ENCODE assay signal across 8 cellular contexts in genomic region chr16:57601801-57602478, GRCh38. TPM values are rescaled to one million over a fixed set of nuclear protein-coding genes. Genes with fewer than 3 reads are reported as not detected.
DNase-seq lines count a peak whose midpoint lies in the region; ATAC-seq lines count a peak whose summit lies in the region.

No MANE protein-coding gene starts in this region.

- peak; percentile 72 for ATAC-seq in HG02981 (IDR thresholded peaks at IDR 0.05; ENCODE audit: unreplicated experiment)

- H3K27me3 ChIP-seq in endocrine pancreas (ENCODE audit: control insufficient read depth, insufficient read depth, low read length), result no peaks in the 10 kb centered on the region

- H3K4me1 Mint-ChIP-seq in activated CD4-positive, alpha-beta T cell treated with anti-CD3 and anti-CD28 coated beads, Interleukin-2, amount 10 ng/mL, durations not matched to agents 24 days and 14 days, result peaks cover 37% of the 10 kb centered on the region

- H3K27me3 Mint-ChIP-seq in activated CD4-positive, alpha-beta T cell treated with anti-CD3 and anti-CD28 coated beads, Interleukin-2, amount 10 ng/mL, durations not matched to agents 24 days and 14 days, result peaks cover 3% of the 10 kb centered on the region

- DNase-seq in activated CD4-positive, alpha-beta T cell treated with anti-CD3 and anti-CD28 coated beads, Interleukin-2, amount 10 ng/mL, durations not matched to agents 24 days and 14 days, result peak; percentile 91
- no peak for DNase-seq in activated CD4-positive, alpha-beta T cell treated with anti-CD3 and anti-CD28 coated beads for 1 hour
- peak; percentile 76 for DNase-seq in RPMI8226
- no peak for DNase-seq in LoVo (ENCODE audit: low spot score)
- no peak for DNase-seq in NCI-H226
- DNase-seq in T-helper 9 cell, result no peak

- H3K36me3 ChIP-seq in endocrine pancreas (ENCODE audit: control insufficient read depth, insufficient read depth, low read length), result no peaks in the 10 kb centered on the region

- intact Hi-C loops in activated CD4-positive, alpha-beta T cell treated with anti-CD3 and anti-CD28 coated beads, Interleukin-2, amount 10 ng/mL, durations not matched to agents 24 days and 14 days (cut with micrococcal nuclease), result loop anchor here (1.0 to 10.0 kb wide), 8 partner anchors 8 to 987 kb away; partner anchors contain the start of genes CCDC102A, HERPUD1 and KATNB1

- no peaks in the 10 kb centered on the region for H3K9me3 Mint-ChIP-seq in activated CD4-positive, alpha-beta T cell treated with anti-CD3 and anti-CD28 coated beads, Interleukin-2, amount 10 ng/mL, durations not matched to agents 24 days and 14 days

- H3K4me3 ChIP-seq in endocrine pancreas (ENCODE audit: control insufficient read depth, insufficient read depth, low read length), result no peak overlapping the region

- peaks cover 9% of the 10 kb centered on the region for H3K36me3 Mint-ChIP-seq in activated CD4-positive, alpha-beta T cell treated with anti-CD3 and anti-CD28 coated beads, Interleukin-2, amount 10 ng/mL, durations not matched to agents 24 days and 14 days (ENCODE audit: low read depth)

- H3K9me3 ChIP-seq in endocrine pancreas (ENCODE audit: control insufficient read depth, low read length), result no peaks in the 10 kb centered on the region

- peak overlapping the region; percentile 38 for H3K9ac ChIP-seq in endocrine pancreas (ENCODE audit: control insufficient read depth, insufficient read depth, low read length)

- H3K4me3 Mint-ChIP-seq in activated CD4-positive, alpha-beta T cell treated with anti-CD3 and anti-CD28 coated beads, Interleukin-2, amount 10 ng/mL, durations not matched to agents 24 days and 14 days, result peak overlapping the region; percentile 61

- peak overlapping the region; percentile 95 for H3K27ac Mint-ChIP-seq in activated CD4-positive, alpha-beta T cell treated with anti-CD3 and anti-CD28 coated beads, Interleukin-2, amount 10 ng/mL, durations not matched to agents 24 days and 14 days

- peaks cover 19% of the 10 kb centered on the region for H3K4me1 ChIP-seq in endocrine pancreas (ENCODE audit: control insufficient read depth, insufficient read depth, low read length)

RNA-seq across cellular contexts. Expression of gene ADGRG1, which starts 26.5 kb away (rescaled TPM):
- 3.8 and 4.8 TPM in 2 replicates for total RNA-seq in activated CD4-positive, alpha-beta T cell treated with anti-CD3 and anti-CD28 coated beads, Interleukin-2, amount 10 ng/mL, durations not matched to agents 24 days and 14 days

RNA-seq across cellular contexts. Expression of gene ADGRG5, which starts 59.5 kb away (rescaled TPM):
- 5.4 and 6.1 TPM in 2 replicates for total RNA-seq in activated CD4-positive, alpha-beta T cell treated with anti-CD3 and anti-CD28 coated beads, Interleukin-2, amount 10 ng/mL, durations not matched to agents 24 days and 14 days

Comparison
In these comparisons a context has a peak if more than half of its experiments do, and no peak if none do; other contexts are left out.
1. DNase-seq: peak in activated CD4-positive, alpha-beta T cell treated with anti-CD3 and anti-CD28 coated beads, Interleukin-2, amount 10 ng/mL, durations not matched to agents 24 days and 14 days (single experiment) and RPMI8226 (single experiment); none in activated CD4-positive, alpha-beta T cell treated with anti-CD3 and anti-CD28 coated beads for 1 hour (single experiment), LoVo (single experiment), NCI-H226 (single experiment) and T-helper 9 cell (single experiment).